ENCODE assay signal across 16 cellular contexts in genomic region chr22:50297510-50298265, GRCh38. TPM values are rescaled to one million over a fixed set of nuclear protein-coding genes. Genes with fewer than 3 reads are reported as not detected.
DNase-seq lines count a peak whose midpoint lies in the region; ATAC-seq and TF ChIP-seq lines count a peak whose summit lies in the region.
"Had no signal": no experiment of that assay in that cellular context is flagged by ENCODE, and none has a peak within 500 bp of the region (broad histone marks: within the 10 kb centered on the region; RNA-seq: fewer than 3 reads in every experiment).

No MANE protein-coding gene starts in this region.

- H3K4me3 ChIP-seq in gastroesophageal sphincter (no peak overlapping the region), psoas muscle (no peak overlapping the region)
- H3K4me3 ChIP-seq: transverse colon had no signal

- no peak for TF ChIP-seq POLR2A in gastroesophageal sphincter (IDR thresholded peaks at IDR 0.05)

- H3K27ac ChIP-seq in 22Rv1: 0 out of 2 replicates have a peak overlapping the region, but pooled peaks have one; percentile 7
- peak overlapping the region in 3 of 4 donors; percentile 39 to 90 (median 65) for H3K27ac ChIP-seq in gastroesophageal sphincter
- no peak overlapping the region for H3K27ac ChIP-seq in psoas muscle

- no peaks in the 10 kb centered on the region for H3K27me3 Mint-ChIP-seq in progenitor cell of endocrine pancreas

- H3K36me3 Mint-ChIP-seq in progenitor cell of endocrine pancreas (ENCODE audit: insufficient read depth): no peaks in the 10 kb centered on the region

- H3K9me3 ChIP-seq in gastroesophageal sphincter (no peaks in the 10 kb centered on the region), psoas muscle (no peaks in the 10 kb centered on the region)
- H3K9me3 ChIP-seq: transverse colon had no signal

- intact Hi-C loops in psoas muscle (cut with DNase I): no loop called here

- H3K4me3 Mint-ChIP-seq in progenitor cell of endocrine pancreas (ENCODE audit: low read depth): no peak overlapping the region

- DNase-seq in progenitor cell of endocrine pancreas (ENCODE audit: low spot score, unreplicated experiment) (no peak), psoas muscle (no peak), NCI-H748 (lab: John Stamatoyannopoulos, UW; ENCODE audit: unreplicated experiment) (no peak), COLO668 (lab: John Stamatoyannopoulos, UW; ENCODE audit: unreplicated experiment) (no peak)
- DNase-seq in activated T-cell treated with anti-CD3 and anti-CD28 coated beads, Interleukin-2, amount 50 U/mL, for 48 hours: no peak
- DNase-seq: activated effector memory CD4-positive, alpha-beta T cell treated with Interleukin-2 at 50 U/mL for 16 hours; aorta; dermis blood vessel endothelial cell; GF-D8; HCEC 1CT; hippocampal formation; NCI-H1048; transverse colon had no signal

- ATAC-seq in gastroesophageal sphincter (no peak), psoas muscle (no peak)

- peaks cover 19% of the 10 kb centered on the region for H3K4me1 Mint-ChIP-seq in progenitor cell of endocrine pancreas (ENCODE audit: low read depth)

- peak overlapping the region; percentile 85 for H3K27ac Mint-ChIP-seq in progenitor cell of endocrine pancreas

- no peak for TF ChIP-seq CTCF in 22Rv1 (IDR thresholded peaks at IDR 0.05)
- no peak for TF ChIP-seq CTCF in gastroesophageal sphincter (IDR thresholded peaks at IDR 0.05)
- no peak for TF ChIP-seq CTCF in progenitor cell of endocrine pancreas (IDR thresholded peaks at IDR 0.05; ENCODE audit: unreplicated experiment)
- TF ChIP-seq CTCF in psoas muscle (IDR thresholded peaks at IDR 0.05): no peak

- TF ChIP-seq RAD21 in Ishikawa (IDR thresholded peaks at IDR 0.05; ENCODE audit: low read depth): no peak

- 85% methylated on average over 9 of the region's 20 CpGs; no CpG with 5 or more reads in 1 of the 2 donors for WGBS in gastroesophageal sphincter (ENCODE audit: low coverage in 1 of 2), 2 donors
- WGBS in psoas muscle, 3 donors: 85 to 94% (median 87%) methylated on average over 18 to 20 of the region's 20 CpGs

- no peaks in the 10 kb centered on the region for H3K27me3 ChIP-seq in gastroesophageal sphincter
- H3K27me3 ChIP-seq in psoas muscle (ENCODE audit: insufficient read depth in 3 of 3, low read length in 2 of 3): peaks cover 0 to 5% (median 0%) of the 10 kb centered on the region in 3 donors
- H3K27me3 ChIP-seq: transverse colon had no signal

- TF ChIP-seq EP300 in Ishikawa (IDR thresholded peaks at IDR 0.05; ENCODE audit: borderline replicate concordance): no peak
- no peak for TF ChIP-seq EP300 in gastroesophageal sphincter (IDR thresholded peaks at IDR 0.05)

- peaks cover 0 to 100% (median 72%) of the 10 kb centered on the region in 3 donors for H3K4me1 ChIP-seq in gastroesophageal sphincter
- H3K4me1 ChIP-seq in psoas muscle: peaks cover 24% of the 10 kb centered on the region

- H3K36me3 ChIP-seq in gastroesophageal sphincter (no peaks in the 10 kb centered on the region), psoas muscle (ENCODE audit: insufficient read depth in 1 of 2, low read depth in 1 of 2) (no peaks in the 10 kb centered on the region)
- H3K36me3 ChIP-seq: transverse colon had no signal

- H3K9me3 Mint-ChIP-seq in progenitor cell of endocrine pancreas (ENCODE audit: low read depth): no peaks in the 10 kb centered on the region

TF ChIP-seq in Ishikawa, 13 proteins besides CTCF, POLR2A, EP300 and RAD21:
- TF ChIP-seq ZBTB7A (IDR thresholded peaks at IDR 0.05; ENCODE audit: low read depth): peak; percentile 52; the same call in 1 of the 2 replicates
- no peak for TF ChIP-seq TEAD4 (IDR thresholded peaks at IDR 0.05)
TF ChIP-seq in Ishikawa: peak in this region for 1.

RNA-seq across cellular contexts. Expression of gene PLXNB2, which starts 9.8 kb away (rescaled TPM):
- total RNA-seq in gastroesophageal sphincter: 100 to 1,000 TPM in 2 of 4 donors, 10 to 100 TPM in 2; 93.2 to 207 (median 102) TPM
- total RNA-seq in progenitor cell of endocrine pancreas: 178 and 182 TPM in 2 replicates
- total RNA-seq in psoas muscle: 10 to 100 TPM; 13.6 to 43.7 (median 15.0) TPM
- 10 to 100 TPM in 1 of 3 donors, 1 to 10 TPM in 2; 3.9 to 11.6 (median 5.8) TPM for polyA plus RNA-seq in psoas muscle

RNA-seq across cellular contexts. Expression of gene MAPK11, which starts 27.5 kb away (rescaled TPM):
- 10 to 100 TPM in 2 of 4 donors, 1 to 10 TPM in 2; 6.8 to 11.5 (median 10.4) TPM for total RNA-seq in gastroesophageal sphincter
- total RNA-seq in progenitor cell of endocrine pancreas: 2.3 and 2.7 TPM in 2 replicates
- 1 to 10 TPM; 4.4 to 6.3 (median 5.4) TPM for total RNA-seq in psoas muscle
- 1 to 10 TPM; 1.7 to 5.3 (median 4.0) TPM for polyA plus RNA-seq in psoas muscle

RNA-seq across cellular contexts. Expression of gene DENND6B, which starts 29.1 kb away (rescaled TPM):
- 1 to 10 TPM; 2.0 to 4.8 (median 2.8) TPM for total RNA-seq in gastroesophageal sphincter
- 35.1 and 36.4 TPM in 2 replicates for total RNA-seq in progenitor cell of endocrine pancreas
- total RNA-seq in psoas muscle: 1 to 10 TPM in 2 of 4 donors, under 1 TPM in 2; 0.57 to 1.6 (median 0.94) TPM
- polyA plus RNA-seq in psoas muscle: under 1 TPM; 0.46 to 0.93 (median 0.81) TPM

RNA-seq across cellular contexts. Expression of gene MAPK12, which starts 36.2 kb away (rescaled TPM):
- total RNA-seq in gastroesophageal sphincter (10 to 100 TPM; 10.1 to 18.4 (median 14.0) TPM), progenitor cell of endocrine pancreas (53.7 and 54.6 TPM in 2 replicates), psoas muscle (100 to 1,000 TPM; 107 to 178 (median 145) TPM)
- polyA plus RNA-seq in psoas muscle: 100 to 1,000 TPM in 2 of 3 donors, 10 to 100 TPM in 1; 57.4 to 148 (median 131) TPM

RNA-seq across cellular contexts. Expression of gene PPP6R2, which starts 45.4 kb away (rescaled TPM):
- total RNA-seq in gastroesophageal sphincter (10 to 100 TPM; 52.2 to 73.5 (median 64.2) TPM), progenitor cell of endocrine pancreas (85.7 and 87.9 TPM in 2 replicates), psoas muscle (10 to 100 TPM; 36.6 to 48.2 (median 42.5) TPM)
- polyA plus RNA-seq in psoas muscle: 10 to 100 TPM; 31.6 to 43.7 (median 32.1) TPM
